ENCODE assay signal across 11 cellular contexts in the genomic region with DNA sequence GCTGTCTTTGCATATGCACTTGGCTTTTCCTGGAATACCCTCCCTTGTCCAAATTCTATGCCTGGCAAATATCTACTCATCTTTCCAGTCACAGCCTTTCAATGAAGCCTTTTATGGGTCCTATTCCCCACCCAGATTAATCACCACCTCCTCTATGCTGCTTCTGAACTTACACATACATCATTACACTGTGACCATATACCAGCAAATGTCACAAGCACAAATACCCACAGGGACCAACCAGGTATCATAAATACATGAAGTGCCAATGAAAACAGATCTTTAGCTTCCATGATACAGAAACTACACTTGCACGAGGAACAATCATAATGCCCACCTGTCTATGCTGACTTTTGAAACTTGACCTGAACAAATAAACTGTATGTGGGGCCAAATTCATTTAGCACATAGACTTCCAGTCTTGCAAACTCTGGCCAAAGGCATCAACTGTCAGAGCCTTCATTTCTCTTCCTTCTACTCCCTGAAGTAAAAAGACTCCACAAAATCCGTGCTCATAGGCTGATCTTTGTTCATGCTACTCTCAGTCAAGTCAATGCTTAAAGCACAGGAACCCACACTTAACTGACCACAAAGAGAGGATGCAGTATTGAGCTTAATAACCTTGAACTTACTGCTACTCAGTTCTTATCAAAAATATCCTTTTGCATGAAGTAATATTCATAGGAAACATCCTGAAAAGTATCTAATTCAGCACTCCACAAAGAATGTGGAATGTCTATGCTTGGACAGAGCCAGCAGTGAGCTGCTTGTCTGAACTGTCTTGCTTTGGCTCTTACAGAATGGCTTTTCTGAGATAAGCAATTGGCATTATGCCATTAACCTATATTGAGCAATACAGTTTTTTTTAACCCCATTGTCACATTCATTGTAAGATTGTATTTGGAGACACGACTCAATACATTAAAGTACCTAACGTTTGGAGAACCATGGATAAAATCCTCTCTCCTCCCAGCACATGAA. TPM values are rescaled to one million over a fixed set of nuclear protein-coding genes. Genes with fewer than 3 reads are reported as not detected.
A peak's percentile ranks its signal among the peaks of the same experiment; 100 is the strongest.
DNase-seq lines count a peak whose midpoint lies in the region; ATAC-seq and FAIRE-seq lines count a peak whose summit lies in the region.
"Had no signal": no experiment of that assay in that cellular context is flagged by ENCODE, and none has a peak within 500 bp of the region (broad histone marks: within the 10 kb centered on the region; RNA-seq: fewer than 3 reads in every experiment).

No MANE protein-coding gene starts in this region.

- peak; percentile 71 for FAIRE-seq in RCC 7860 (lab: Jason Lieb, UNC)

- DNase-seq in Right ventricle myocardium inferior (ENCODE audit: missing footprints) (no peak), cardiac septum (ENCODE audit: low spot score) (no peak), RCC 7860 (ENCODE audit: low spot score) (peak; percentile 35), fibroblast of gingiva (ENCODE audit: low read depth) (peak; percentile 49), dedifferentiated amniotic fluid mesenchymal stem cell (ENCODE audit: extremely low spot score) (no peak), activated T-cell treated with anti-CD3 and anti-CD28 coated beads for 4 hours (no peak)
- DNase-seq in activated CD4-positive, alpha-beta T cell treated with anti-CD3 and anti-CD28 coated beads, Interleukin-2, amount 50 U/mL, for 48 hours: no peak
- DNase-seq: AML-193, NCI-H1930 had no signal

- intact Hi-C loops in Right ventricle myocardium inferior (cut with DNase I): no loop called here
- intact Hi-C loops in cardiac septum (cut with DNase I): no loop called here

- peak; percentile 56 for ATAC-seq in Right ventricle myocardium inferior
- ATAC-seq in HG02759 (IDR thresholded peaks at IDR 0.05; ENCODE audit: unreplicated experiment): no peak

RNA-seq across cellular contexts. Expression of gene LPAR1, which starts 21.9 kb away (rescaled TPM):
- total RNA-seq in Right ventricle myocardium inferior: 13.8 TPM
- 10.6 TPM for total RNA-seq in cardiac septum
- total RNA-seq: SK-MEL-5 had no signal

Comparison
In these comparisons a context has a peak if more than half of its experiments do, and no peak if none do; other contexts are left out.
1. DNase-seq: peak in RCC 7860 (single experiment) and fibroblast of gingiva (single experiment); none in Right ventricle myocardium inferior (single experiment), cardiac septum (single experiment), activated CD4-positive, alpha-beta T cell treated with anti-CD3 and anti-CD28 coated beads, Interleukin-2, amount 50 U/mL, for 48 hours (0 of 2), dedifferentiated amniotic fluid mesenchymal stem cell (single experiment) and activated T-cell treated with anti-CD3 and anti-CD28 coated beads for 4 hours (single experiment).